Comparison of ENCODE assay signal across 1 cellular context in genomic region chr4:110132822-110133719, GRCh38.
A peak's percentile ranks its signal among the peaks of the same experiment; 100 is the strongest.
TF ChIP-seq lines count a peak whose summit lies in the region.

No MANE protein-coding gene starts in this region.

TF ChIP-seq in HepG2, 621 proteins besides CTCF, POLR2A, EP300 and RAD21 (continued from another document):
- TF ChIP-seq ZNF407 (CRISPR knock-in tag; IDR thresholded peaks at IDR 0.05; ENCODE audit: not compliant biosample characterization) = no peak
- peak; percentile 66 for TF ChIP-seq TEAD3 (CRISPR knock-in tag; optimal IDR thresholded peaks at IDR 0.05; ENCODE audit: borderline replicate concordance)
- TF ChIP-seq ATF4 (CRISPR knock-in tag; IDR thresholded peaks at IDR 0.05) = no peak
- peak; percentile 71 for TF ChIP-seq FOXP4 (CRISPR knock-in tag; IDR thresholded peaks at IDR 0.05)
- TF ChIP-seq ZNF619 (CRISPR knock-in tag; IDR thresholded peaks at IDR 0.05) = no peak
- no peak for TF ChIP-seq POGK (CRISPR knock-in tag; conservative IDR thresholded peaks at IDR 0.05)
- TF ChIP-seq KDM2A (CRISPR knock-in tag; IDR thresholded peaks at IDR 0.05; ENCODE audit: borderline replicate concordance, low read depth) = no peak
- TF ChIP-seq YY1 (IDR thresholded peaks at IDR 0.05; ENCODE audit: insufficient read depth, insufficient replicate concordance, low read depth, low read length) = no peak
- TF ChIP-seq IKZF4 (CRISPR knock-in tag; IDR thresholded peaks at IDR 0.05; ENCODE audit: borderline replicate concordance, low read depth, not compliant biosample characterization) = no peak
- no peak for TF ChIP-seq ZNF263 (CRISPR knock-in tag; IDR thresholded peaks at IDR 0.05)
- no peak for TF ChIP-seq ZNF180 (CRISPR knock-in tag; IDR thresholded peaks at IDR 0.05; ENCODE audit: borderline replicate concordance, low read depth)
- TF ChIP-seq MIER2 (CRISPR knock-in tag; IDR thresholded peaks at IDR 0.05) = no peak
- TF ChIP-seq ZBTB4 (CRISPR knock-in tag; IDR thresholded peaks at IDR 0.05; ENCODE audit: borderline replicate concordance) = no peak
